ENCODE assay signal across 12 cellular contexts in genomic region chr3:184884359-184885017, GRCh38.
DNase-seq lines count a peak whose midpoint lies in the region; ATAC-seq, FAIRE-seq and TF ChIP-seq lines count a peak whose summit lies in the region.
"Had no signal": no experiment of that assay in that cellular context is flagged by ENCODE, and none has a peak within 500 bp of the region (broad histone marks: within the 10 kb centered on the region; RNA-seq: fewer than 3 reads in every experiment).

No MANE protein-coding gene starts in this region.

- no peak overlapping the region for H3K4me3 Mint-ChIP-seq in GM23338
- H3K4me3 Mint-ChIP-seq in stimulated activated naive B cell treated with anti-CD40 and anti-IgM and Interleukin-4, amounts not matched to agents 10 μg/mL and 1 μg/mL and 100 μg/mL, for 72 hours: peak overlapping the region; percentile 54 to 55
- H3K4me3 Mint-ChIP-seq: activated CD4-positive, alpha-beta memory T cell treated with anti-CD3 and anti-CD28 coated beads, Interleukin-2, amount 10 ng/mL, durations not matched to agents 7 days and 5 days had no signal

- ATAC-seq in GM23338 (no peak), HG03354 (IDR thresholded peaks at IDR 0.05; ENCODE audit: poor library complexity, severe bottlenecking, unreplicated experiment) (peak; percentile 94)
- peak; percentile 99 for ATAC-seq in stimulated activated naive B cell treated with anti-CD40 and anti-IgM and Interleukin-4, amounts not matched to agents 10 μg/mL and 1 μg/mL and 100 μg/mL, for 72 hours (replicated peaks)

- H3F3A ChIP-seq in GM23338 (replicated peaks; ENCODE audit: low read depth): no peaks in the 10 kb centered on the region

- H3K9me3 ChIP-seq in kidney (ENCODE audit: control insufficient read depth in 1 of 2, low read length in 2 of 2): no peaks in the 10 kb centered on the region
- H3K9me3 ChIP-seq: SK-N-SH had no signal

- no peak overlapping the region for H3K9ac ChIP-seq in kidney (ENCODE audit: low read length in 2 of 2)
- H3K9ac ChIP-seq: SK-N-SH had no signal

- no peak for FAIRE-seq in kidney (lab: Jason Lieb, UNC)

- H3K9me3 Mint-ChIP-seq in GM23338: no peaks in the 10 kb centered on the region
- H3K9me3 Mint-ChIP-seq in stimulated activated naive B cell treated with anti-CD40 and anti-IgM and Interleukin-4, amounts not matched to agents 10 μg/mL and 1 μg/mL and 100 μg/mL, for 72 hours: no peaks in the 10 kb centered on the region
- H3K9me3 Mint-ChIP-seq: activated CD4-positive, alpha-beta memory T cell treated with anti-CD3 and anti-CD28 coated beads, Interleukin-2, amount 10 ng/mL, durations not matched to agents 7 days and 5 days had no signal

- no peaks in the 10 kb centered on the region for H4K20me1 ChIP-seq in GM23338 (replicated peaks; ENCODE audit: insufficient read depth)

- H3K4me2 ChIP-seq in GM23338: no peak overlapping the region
- H3K4me2 ChIP-seq: SK-N-SH had no signal

- H3K27ac ChIP-seq in GM23338 (ENCODE audit: low read depth): no peak overlapping the region
- no peak overlapping the region for H3K27ac ChIP-seq in kidney (ENCODE audit: low read depth in 2 of 2, low read length in 2 of 2)
- H3K27ac ChIP-seq: 22Rv1 had no signal

- intact Hi-C loops in kidney (cut with DNase I): no loop called here

- H3K4me3 ChIP-seq in GM23338: no peak overlapping the region
- no peak overlapping the region for H3K4me3 ChIP-seq in kidney (ENCODE audit: low read length in 2 of 2)

- H3K27me3 Mint-ChIP-seq in GM23338 (ENCODE audit: insufficient read depth, low read depth, poor library complexity): peaks cover 4% of the 10 kb centered on the region
- no peaks in the 10 kb centered on the region for H3K27me3 Mint-ChIP-seq in stimulated activated naive B cell treated with anti-CD40 and anti-IgM and Interleukin-4, amounts not matched to agents 10 μg/mL and 1 μg/mL and 100 μg/mL, for 72 hours
- H3K27me3 Mint-ChIP-seq: activated CD4-positive, alpha-beta memory T cell treated with anti-CD3 and anti-CD28 coated beads, Interleukin-2, amount 10 ng/mL, durations not matched to agents 7 days and 5 days had no signal

- no peaks in the 10 kb centered on the region for H3K9me2 ChIP-seq in GM23338 (ENCODE audit: insufficient read depth)
- H3K9me2 ChIP-seq: SK-N-SH had no signal

- TF ChIP-seq CTCF in GM23338 (conservative IDR thresholded peaks at IDR 0.05; ENCODE audit: low read depth in 2 of 2) (no peak), kidney (IDR thresholded peaks at IDR 0.05; ENCODE audit: borderline replicate concordance, extremely low read depth, insufficient read depth) (no peak)

- peaks cover 6% of the 10 kb centered on the region; the same call in 2 of the 3 replicates for H3K36me3 Mint-ChIP-seq in GM23338 (ENCODE audit: low read depth)
- H3K36me3 Mint-ChIP-seq in stimulated activated naive B cell treated with anti-CD40 and anti-IgM and Interleukin-4, amounts not matched to agents 10 μg/mL and 1 μg/mL and 100 μg/mL, for 72 hours: peaks cover 24 to 32% of the 10 kb centered on the region in 2 donors

- DNase-seq in NOMO-1 treated with DMSO at 0.1 percent for 48 hours (lab: John Stamatoyannopoulos, UW; ENCODE audit: unreplicated experiment) (peak; percentile 41), NOMO-1 treated with dmso at 0.1 percent for 144 hours (lab: John Stamatoyannopoulos, UW; ENCODE audit: unreplicated experiment) (no peak), GM23338 (ENCODE audit: low spot score) (no peak), NCI-H2227 (lab: John Stamatoyannopoulos, UW; ENCODE audit: unreplicated experiment) (no peak), kidney (no peak), NCI-H1105 (lab: John Stamatoyannopoulos, UW) (no peak)
- peak; percentile 10 for DNase-seq in stimulated activated naive B cell treated with anti-CD40 and anti-IgM and Interleukin-4, amounts not matched to agents 10 μg/mL and 1 μg/mL and 100 μg/mL, for 72 hours
- DNase-seq: activated CD4-positive, alpha-beta memory T cell treated with anti-CD3 and anti-CD28 coated beads, Interleukin-2, amount 10 ng/mL, durations not matched to agents 7 days and 5 days; NCI-H524 treated with DMSO at 0.1 percent for 48 hours; SK-N-SH had no signal

- H3K79me2 ChIP-seq in GM23338 (replicated peaks; ENCODE audit: insufficient read depth): no peaks in the 10 kb centered on the region

- H3K27me3 ChIP-seq in GM23338 (ENCODE audit: insufficient read depth): no peaks in the 10 kb centered on the region

- H3K36me3 ChIP-seq in GM23338 (ENCODE audit: insufficient read depth) (no peaks in the 10 kb centered on the region), kidney (ENCODE audit: control insufficient read depth in 1 of 2, insufficient read depth in 2 of 2, low read length in 2 of 2) (no peaks in the 10 kb centered on the region)

- H2AFZ ChIP-seq in GM23338: no peak overlapping the region

- peak overlapping the region; percentile 21 for H3K27ac Mint-ChIP-seq in GM23338
- peak overlapping the region; percentile 82 for H3K27ac Mint-ChIP-seq in stimulated activated naive B cell treated with anti-CD40 and anti-IgM and Interleukin-4, amounts not matched to agents 10 μg/mL and 1 μg/mL and 100 μg/mL, for 72 hours
- H3K27ac Mint-ChIP-seq: activated CD4-positive, alpha-beta memory T cell treated with anti-CD3 and anti-CD28 coated beads, Interleukin-2, amount 10 ng/mL, durations not matched to agents 7 days and 5 days had no signal

- H3K4me1 ChIP-seq in GM23338 (ENCODE audit: insufficient read depth): peaks cover 4% of the 10 kb centered on the region; the same call in 1 of the 2 replicates
- H3K4me1 ChIP-seq in kidney (ENCODE audit: control insufficient read depth in 1 of 2, insufficient read depth in 1 of 2, low read depth in 1 of 2, low read length in 2 of 2): no peaks in the 10 kb centered on the region

- peaks cover 11% of the 10 kb centered on the region for H3K4me1 Mint-ChIP-seq in GM23338
- H3K4me1 Mint-ChIP-seq in stimulated activated naive B cell treated with anti-CD40 and anti-IgM and Interleukin-4, amounts not matched to agents 10 μg/mL and 1 μg/mL and 100 μg/mL, for 72 hours: peaks cover 11 to 24% of the 10 kb centered on the region in 2 donors
- H3K4me1 Mint-ChIP-seq: activated CD4-positive, alpha-beta memory T cell treated with anti-CD3 and anti-CD28 coated beads, Interleukin-2, amount 10 ng/mL, durations not matched to agents 7 days and 5 days had no signal

TF ChIP-seq in GM23338, 12 proteins besides CTCF, POLR2A, EP300 and RAD21:
- TF ChIP-seq REST (IDR thresholded peaks at IDR 0.05; ENCODE audit: unreplicated experiment) (no peak), POLR2AphosphoS5 (IDR thresholded peaks at IDR 0.05; ENCODE audit: low read depth) (no peak), ZNF331 (CRISPR knock-in tag; IDR thresholded peaks at IDR 0.05; ENCODE audit: low read depth) (no peak)

Comparison
In these comparisons a context has a peak if more than half of its experiments do, and no peak if none do; other contexts are left out.
1. DNase-seq: peak in NOMO-1 treated with DMSO at 0.1 percent for 48 hours (single experiment) and stimulated activated naive B cell treated with anti-CD40 and anti-IgM and Interleukin-4, amounts not matched to agents 10 μg/mL and 1 μg/mL and 100 μg/mL, for 72 hours (single experiment); none in NOMO-1 treated with dmso at 0.1 percent for 144 hours (single experiment), GM23338 (single experiment), NCI-H2227 (single experiment), kidney (single experiment) and NCI-H1105 (single experiment).